8 cellular contexts compared by ENCODE assay signal in the genomic region with DNA sequence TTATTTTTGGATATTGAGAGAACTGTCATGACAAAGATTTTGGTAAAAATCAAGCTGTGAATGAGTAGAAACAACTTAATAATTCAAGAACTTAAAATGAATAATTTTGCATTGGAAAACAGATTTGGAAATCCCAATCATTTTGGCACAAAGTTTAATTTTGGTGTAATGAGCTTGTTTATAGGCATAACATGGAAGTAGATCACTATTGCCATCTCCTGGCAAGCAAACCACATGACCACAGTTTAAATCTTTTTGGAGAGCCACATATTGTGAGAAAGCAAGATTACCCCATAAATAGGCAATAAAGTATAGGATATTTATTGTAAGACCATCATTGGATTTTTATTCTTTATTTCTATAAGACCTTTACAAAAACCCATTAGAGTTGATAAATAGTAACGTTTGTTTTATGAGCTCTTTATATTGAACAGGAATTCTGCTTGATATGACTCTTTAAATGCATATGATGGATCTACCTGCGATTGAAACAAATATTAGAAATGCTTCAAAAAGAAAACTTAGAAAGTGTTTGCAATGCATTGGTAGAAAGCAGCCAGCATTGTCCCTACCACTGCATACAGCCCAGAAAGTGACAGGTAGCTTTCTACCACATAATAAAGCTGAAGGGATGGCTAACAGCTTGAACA.
A peak's percentile ranks its signal among the peaks of the same experiment; 100 is the strongest.
DNase-seq lines count a peak whose midpoint lies in the region; ATAC-seq, FAIRE-seq and TF ChIP-seq lines count a peak whose summit lies in the region.

No MANE protein-coding gene starts in this region.

- POLR2A ChIA-PET in BJ (lab: Charles Lee) = interaction anchor here (0.6 to 0.8 kb wide), 2 partner anchors 1179 to 1989 kb away, joined by 4 to 5 read pairs; no protein-coding TSS in a partner anchor

- no peak overlapping the region for H3K27ac Mint-ChIP-seq in astrocyte (ENCODE audit: unreplicated experiment)
- H3K27ac Mint-ChIP-seq in activated T-helper 17 cell treated with anti-CD3 and anti-CD28 coated beads, Interleukin-2, amount 50 U/mL, for 72 hours = no peak overlapping the region

- no peak overlapping the region for H3K27ac ChIP-seq in astrocyte (ENCODE audit: low read depth, low read length)

- no peaks in the 10 kb centered on the region for H3K27me3 ChIP-seq in BJ (ENCODE audit: control insufficient read depth, insufficient read depth, low read length)
- H3K27me3 ChIP-seq in astrocyte (ENCODE audit: insufficient read depth, low read length) = no peaks in the 10 kb centered on the region
- no peaks in the 10 kb centered on the region for H3K27me3 ChIP-seq in kidney epithelial cell (ENCODE audit: control insufficient read depth, insufficient read depth, low read length)

- H3K36me3 Mint-ChIP-seq in astrocyte (ENCODE audit: low read depth, unreplicated experiment) = no peaks in the 10 kb centered on the region
- no peaks in the 10 kb centered on the region for H3K36me3 Mint-ChIP-seq in activated T-helper 17 cell treated with anti-CD3 and anti-CD28 coated beads, Interleukin-2, amount 50 U/mL, for 72 hours (ENCODE audit: low read depth)

- peak; percentile 69 for TF ChIP-seq CTCF in BJ (IDR thresholded peaks at IDR 0.05; ENCODE audit: insufficient read depth, low read depth, low read length)
- TF ChIP-seq CTCF in GM20000 (IDR thresholded peaks at IDR 0.05; ENCODE audit: extremely low read depth, missing control alignments) = no peak
- TF ChIP-seq CTCF in astrocyte (IDR thresholded peaks at IDR 0.05; ENCODE audit: insufficient read depth, low read depth, low read length) = peak; percentile 75
- peak; percentile 54 for TF ChIP-seq CTCF in kidney epithelial cell (IDR thresholded peaks at IDR 0.05; ENCODE audit: insufficient read depth, low read length, poor library complexity, severe bottlenecking)

- H3K9me3 Mint-ChIP-seq in astrocyte (ENCODE audit: unreplicated experiment) = no peaks in the 10 kb centered on the region
- H3K9me3 Mint-ChIP-seq in activated T-helper 17 cell treated with anti-CD3 and anti-CD28 coated beads, Interleukin-2, amount 50 U/mL, for 72 hours = peaks cover 3% of the 10 kb centered on the region

- H3K4me2 ChIP-seq in astrocyte (ENCODE audit: low read length) = no peak overlapping the region

- no peak overlapping the region for H3K4me3 Mint-ChIP-seq in astrocyte (ENCODE audit: unreplicated experiment)
- no peak overlapping the region for H3K4me3 Mint-ChIP-seq in activated T-helper 17 cell treated with anti-CD3 and anti-CD28 coated beads, Interleukin-2, amount 50 U/mL, for 72 hours

- H3K4me1 Mint-ChIP-seq in astrocyte (ENCODE audit: low read depth, unreplicated experiment) = no peaks in the 10 kb centered on the region
- no peaks in the 10 kb centered on the region for H3K4me1 Mint-ChIP-seq in activated T-helper 17 cell treated with anti-CD3 and anti-CD28 coated beads, Interleukin-2, amount 50 U/mL, for 72 hours

- H4K20me1 ChIP-seq in astrocyte (ENCODE audit: insufficient read depth, low read length) = no peaks in the 10 kb centered on the region

- no peaks in the 10 kb centered on the region for H3K27me3 Mint-ChIP-seq in astrocyte (ENCODE audit: low read depth, unreplicated experiment)
- H3K27me3 Mint-ChIP-seq in activated T-helper 17 cell treated with anti-CD3 and anti-CD28 coated beads, Interleukin-2, amount 50 U/mL, for 72 hours = no peaks in the 10 kb centered on the region

- H3K9me3 ChIP-seq in astrocyte (ENCODE audit: insufficient read depth, low read depth, low read length) = no peaks in the 10 kb centered on the region

- H2AFZ ChIP-seq in astrocyte (ENCODE audit: low read depth, low read length) = no peak overlapping the region

- no peaks in the 10 kb centered on the region for H3K79me2 ChIP-seq in astrocyte (ENCODE audit: insufficient read depth, low read length)

- CTCF ChIA-PET in BJ (lab: Yijun Ruan, JAX) = interaction anchor here (0.6 to 1.5 kb wide), 7 partner anchors 12 to 1990 kb away, joined by 3 to 4 read pairs (median 3); no protein-coding TSS in a partner anchor

- no peak overlapping the region for H3K9ac ChIP-seq in astrocyte (ENCODE audit: low read length)

- ATAC-seq in HG02678 (IDR thresholded peaks at IDR 0.05; ENCODE audit: unreplicated experiment) = no peak
- no peak for ATAC-seq in activated T-helper 17 cell treated with anti-CD3 and anti-CD28 coated beads, Interleukin-2, amount 50 U/mL, for 72 hours (replicated peaks)

- peak; percentile 43 for FAIRE-seq in astrocyte (lab: Jason Lieb, UNC)

- no peaks in the 10 kb centered on the region for H3K4me1 ChIP-seq in astrocyte (ENCODE audit: insufficient read depth, low read length)

- H3K4me3 ChIP-seq in BJ (ENCODE audit: low read depth, low read length) = no peak overlapping the region
- no peak overlapping the region for H3K4me3 ChIP-seq in astrocyte (ENCODE audit: insufficient read depth, low read depth, low read length)
- H3K4me3 ChIP-seq in kidney epithelial cell (ENCODE audit: low read depth, low read length) = no peak overlapping the region

- DNase-seq in BJ (ENCODE audit: low read depth) (peak; percentile 13), GM20000 (ENCODE audit: low spot score) (peak; percentile 20), NCI-H2081 (lab: John Stamatoyannopoulos, UW) (peak; percentile 59 to 82), astrocyte (ENCODE audit: low read depth) (peak; percentile 39), kidney epithelial cell (ENCODE audit: low read depth) (peak; percentile 5)
- no peak for DNase-seq in stimulated activated naive CD4-positive, alpha-beta T cell treated with Interleukin-2 at 50 U/mL for 16 hours (lab: John Stamatoyannopoulos, UW)

- H3K36me3 ChIP-seq in BJ (ENCODE audit: control insufficient read depth, insufficient read depth, low read length) (no peaks in the 10 kb centered on the region), astrocyte (ENCODE audit: insufficient read depth, low read length) (no peaks in the 10 kb centered on the region), kidney epithelial cell (ENCODE audit: control insufficient read depth, insufficient read depth, low read length) (no peaks in the 10 kb centered on the region)
